In the genomic region with DNA sequence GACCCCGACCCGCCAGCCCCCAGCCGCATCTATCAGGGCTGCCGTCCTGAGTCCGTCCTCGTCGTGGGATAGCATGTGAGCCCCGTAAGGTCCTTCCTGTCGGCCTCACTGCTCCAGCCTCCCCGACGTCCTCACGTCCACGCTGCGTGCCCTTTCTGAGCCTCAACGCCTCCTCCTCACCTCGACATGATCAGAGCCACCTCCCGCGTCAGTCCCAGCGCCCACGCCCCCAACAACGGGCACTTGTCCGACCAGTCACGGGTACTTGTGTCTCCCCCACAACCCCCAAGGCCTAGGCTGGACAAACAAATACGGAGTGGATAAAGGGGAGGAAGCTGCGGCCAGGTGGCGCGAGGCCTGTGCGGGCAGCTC, we compare ENCODE assay signal across 8 cellular contexts. TPM values are rescaled to one million over a fixed set of nuclear protein-coding genes. Genes with fewer than 3 reads are reported as not detected.
A peak's percentile ranks its signal among the peaks of the same experiment; 100 is the strongest.
DNase-seq lines count a peak whose midpoint lies in the region; ATAC-seq and TF ChIP-seq lines count a peak whose summit lies in the region.

No MANE protein-coding gene starts in this region.

- 3 to 4% methylated on average over 28 of the region's 28 CpGs for WGBS in ectodermal cell, 2 experiments

- no peak for TF ChIP-seq CTCF in KMS-11 (conservative IDR thresholded peaks at IDR 0.05; ENCODE audit: low read depth, low read length)
- TF ChIP-seq CTCF in WTC11 (IDR thresholded peaks at IDR 0.05) = no peak
- no peak for TF ChIP-seq CTCF in thoracic aorta (IDR thresholded peaks at IDR 0.05)

- peak overlapping the region; percentile 93 to 95 (median 94) for H3K4me3 Mint-ChIP-seq in CD4-positive, CD25-positive, alpha-beta regulatory T cell
- peak overlapping the region; percentile 94 for H3K4me3 Mint-ChIP-seq in WTC11

- H3K27me3 ChIP-seq in CD4-positive, CD25-positive, alpha-beta regulatory T cell (ENCODE audit: control insufficient read depth, insufficient read depth, low read length) = no peaks in the 10 kb centered on the region
- H3K27me3 ChIP-seq in KMS-11 (ENCODE audit: insufficient read depth, low read depth) (no peaks in the 10 kb centered on the region), ectodermal cell (ENCODE audit: control insufficient read depth, insufficient read depth, low read length, poor library complexity, severe bottlenecking) (no peaks in the 10 kb centered on the region), mucosa of rectum (ENCODE audit: control insufficient read depth in 2 of 2, insufficient read depth in 2 of 2, low read length in 2 of 2) (no peaks in the 10 kb centered on the region), thoracic aorta (replicated peaks; ENCODE audit: insufficient read depth) (no peaks in the 10 kb centered on the region)

- DNase-seq in CD4-positive, CD25-positive, alpha-beta regulatory T cell = peak in 2 of 3 donors; percentile 19 to 64
- DNase-seq in WTC11 (ENCODE audit: low spot score) (no peak), thoracic aorta (ENCODE audit: low spot score) (no peak), midbrain (lab: John Stamatoyannopoulos, UW) (no peak)

- peak overlapping the region; percentile 84 for H3K4me3 ChIP-seq in CD4-positive, CD25-positive, alpha-beta regulatory T cell (ENCODE audit: low read depth, low read length)
- H3K4me3 ChIP-seq in KMS-11 (IDR thresholded peaks at IDR 0.05; ENCODE audit: insufficient read depth, low read depth, low read length) (no peak overlapping the region), ectodermal cell (ENCODE audit: insufficient read depth, low read depth, low read length) (peak overlapping the region; percentile 82), mucosa of rectum (ENCODE audit: low read length in 2 of 2) (peak overlapping the region; percentile 80 to 97), thoracic aorta (peak overlapping the region; percentile 72)

- H3K27ac ChIP-seq in CD4-positive, CD25-positive, alpha-beta regulatory T cell (ENCODE audit: insufficient read depth, low read length, poor library complexity, severe bottlenecking) = peak overlapping the region; percentile 76
- peak overlapping the region; percentile 63 for H3K27ac ChIP-seq in KMS-11
- peak overlapping the region; percentile 91 for H3K27ac ChIP-seq in ectodermal cell (ENCODE audit: insufficient read depth, low read depth, low read length, poor library complexity, severe bottlenecking)
- peak overlapping the region; percentile 91 to 97 for H3K27ac ChIP-seq in mucosa of rectum (ENCODE audit: low read depth in 2 of 2, low read length in 2 of 2)
- peak overlapping the region; percentile 85 to 97 for H3K27ac ChIP-seq in thoracic aorta

- peak overlapping the region; percentile 85 for H2AFZ ChIP-seq in KMS-11 (ENCODE audit: low read depth)

- CTCF ChIA-PET in WTC11 (lab: Charles Lee) = interaction anchor here (1.0 to 3.0 kb wide), 10 partner anchors 9 to 158 kb away, joined by 3 to 22 read pairs (median 5); partner anchors contain the start of genes ZBTB45 and ZSCAN22

- no peaks in the 10 kb centered on the region for H3K79me2 ChIP-seq in KMS-11 (ENCODE audit: insufficient read depth, low read depth)

- H3K4me1 ChIP-seq in CD4-positive, CD25-positive, alpha-beta regulatory T cell (ENCODE audit: control insufficient read depth, insufficient read depth, low read length, poor library complexity, severe bottlenecking) = peaks cover 18% of the 10 kb centered on the region
- H3K4me1 ChIP-seq in KMS-11 (ENCODE audit: low read depth, poor library complexity, severe bottlenecking) = no peaks in the 10 kb centered on the region
- H3K4me1 ChIP-seq in ectodermal cell (ENCODE audit: control insufficient read depth, insufficient read depth, low read length) = peaks cover 6% of the 10 kb centered on the region
- H3K4me1 ChIP-seq in mucosa of rectum (ENCODE audit: control insufficient read depth in 2 of 2, insufficient read depth in 2 of 2, low read length in 2 of 2) = peaks cover 5 to 8% of the 10 kb centered on the region in 2 donors
- H3K4me1 ChIP-seq in thoracic aorta (ENCODE audit: control insufficient read depth in 1 of 2, low read depth in 2 of 2) = peaks cover 5 to 6% of the 10 kb centered on the region in 2 donors

- H3K4me1 Mint-ChIP-seq in CD4-positive, CD25-positive, alpha-beta regulatory T cell = peaks cover 0 to 11% (median 6%) of the 10 kb centered on the region in 4 donors
- H3K4me1 Mint-ChIP-seq in WTC11 = peaks cover 6% of the 10 kb centered on the region; the same call in 1 of the 2 replicates

- H3K27ac Mint-ChIP-seq in CD4-positive, CD25-positive, alpha-beta regulatory T cell = peak overlapping the region; percentile 91 to 93 (median 93)
- peak overlapping the region; percentile 96 for H3K27ac Mint-ChIP-seq in WTC11

- H3K36me3 ChIP-seq in CD4-positive, CD25-positive, alpha-beta regulatory T cell (ENCODE audit: control insufficient read depth, insufficient read depth, low read length) = no peaks in the 10 kb centered on the region
- H3K36me3 ChIP-seq in KMS-11 (ENCODE audit: insufficient read depth) (no peaks in the 10 kb centered on the region), ectodermal cell (ENCODE audit: control insufficient read depth, insufficient read depth, low read length) (no peaks in the 10 kb centered on the region), mucosa of rectum (ENCODE audit: control insufficient read depth in 2 of 2, insufficient read depth in 2 of 2, low read length in 2 of 2) (no peaks in the 10 kb centered on the region), thoracic aorta (no peaks in the 10 kb centered on the region)

- H3K4me2 ChIP-seq in KMS-11 = peak overlapping the region; percentile 48

- peaks cover 4% of the 10 kb centered on the region for H3K27me3 Mint-ChIP-seq in CD4-positive, CD25-positive, alpha-beta regulatory T cell
- H3K27me3 Mint-ChIP-seq in WTC11 (ENCODE audit: low read depth) = no peaks in the 10 kb centered on the region

- H3K9me3 ChIP-seq in CD4-positive, CD25-positive, alpha-beta regulatory T cell (ENCODE audit: control insufficient read depth in 2 of 2, low read length in 2 of 2) = no peaks in the 10 kb centered on the region
- H3K9me3 ChIP-seq in ectodermal cell (ENCODE audit: control insufficient read depth, low read length) = no peaks in the 10 kb centered on the region
- no peaks in the 10 kb centered on the region for H3K9me3 ChIP-seq in mucosa of rectum (ENCODE audit: control insufficient read depth in 2 of 2, low read length in 2 of 2)
- no peaks in the 10 kb centered on the region for H3K9me3 ChIP-seq in thoracic aorta

- H3K9ac ChIP-seq in KMS-11 = peak overlapping the region; percentile 54; the same call in 1 of the 2 replicates
- peak overlapping the region; percentile 93 to 98 for H3K9ac ChIP-seq in mucosa of rectum (ENCODE audit: low read depth in 1 of 2, low read length in 2 of 2)

- no peaks in the 10 kb centered on the region for H4K20me1 ChIP-seq in KMS-11 (ENCODE audit: insufficient read depth)

- no peaks in the 10 kb centered on the region for H3K36me3 Mint-ChIP-seq in CD4-positive, CD25-positive, alpha-beta regulatory T cell
- H3K36me3 Mint-ChIP-seq in WTC11 = no peaks in the 10 kb centered on the region

- ATAC-seq in CD4-positive, CD25-positive, alpha-beta regulatory T cell (ENCODE audit: low read depth in 2 of 2) = no peak
- ATAC-seq in GM19455 (IDR thresholded peaks at IDR 0.05; ENCODE audit: unreplicated experiment) (peak; percentile 7), WTC11 (peak; percentile 9), thoracic aorta (ENCODE audit: insufficient number of reproducible peaks, low FRiP score, low read depth) (peak; percentile 5)

- H3K9me3 Mint-ChIP-seq in CD4-positive, CD25-positive, alpha-beta regulatory T cell = no peaks in the 10 kb centered on the region
- H3K9me3 Mint-ChIP-seq in WTC11 = no peaks in the 10 kb centered on the region

- POLR2A ChIA-PET in WTC11 (lab: Charles Lee) = interaction anchor here (0.9 to 2.9 kb wide), 6 partner anchors 11 to 89 kb away, joined by 3 to 25 read pairs (median 6); partner anchors contain the start of genes ZNF324B and ZSCAN22

RNA-seq across cellular contexts. Expression of gene ZNF497, which starts 0.7 kb away (rescaled TPM):
- 0.27 TPM for total RNA-seq in CD4-positive, CD25-positive, alpha-beta regulatory T cell
- polyA plus RNA-seq in CD4-positive, CD25-positive, alpha-beta regulatory T cell = under 1 TPM; 0.34 to 0.79 (median 0.41) TPM
- total RNA-seq in WTC11 (2021) = 1.7 to 2.1 TPM (median 2.0 TPM) in 3 replicates
- 5.3 TPM for polyA plus RNA-seq in ectodermal cell (2013, experiment 1 of 4)
- 6.4 TPM for polyA plus RNA-seq in ectodermal cell (2013, experiment 2 of 4)
- polyA plus RNA-seq in ectodermal cell (2013, experiment 3 of 4) = 5.2 TPM
- 4.8 TPM for polyA plus RNA-seq in ectodermal cell (2013, experiment 4 of 4)
- total RNA-seq in thoracic aorta = 1 to 10 TPM in 1 of 2 donors, not detected in 1; 2.3 TPM

RNA-seq across cellular contexts. Expression of gene A1BG, which starts 8.6 kb away (rescaled TPM):
- 11.8 TPM for total RNA-seq in CD4-positive, CD25-positive, alpha-beta regulatory T cell
- polyA plus RNA-seq in CD4-positive, CD25-positive, alpha-beta regulatory T cell = 10 to 100 TPM; 32.0 to 53.7 (median 39.8) TPM
- total RNA-seq in WTC11 (2021) (22.6 to 24.3 TPM (median 23.4 TPM) in 3 replicates), thoracic aorta (10 to 100 TPM in 1 of 2 donors, 1 to 10 TPM in 1; 1.9 to 10.0 TPM)
- polyA plus RNA-seq in ectodermal cell (2013, experiment 1 of 4) = 10.3 TPM
- polyA plus RNA-seq in ectodermal cell (2013, experiment 2 of 4) = 9.8 TPM
- polyA plus RNA-seq in ectodermal cell (2013, experiment 3 of 4) = 16.8 TPM
- 13.0 TPM for polyA plus RNA-seq in ectodermal cell (2013, experiment 4 of 4)

RNA-seq across cellular contexts. Expression of gene ZNF837, which starts 18.9 kb away (rescaled TPM):
- total RNA-seq in CD4-positive, CD25-positive, alpha-beta regulatory T cell = 1.1 TPM
- polyA plus RNA-seq in CD4-positive, CD25-positive, alpha-beta regulatory T cell = 1 to 10 TPM; 2.5 to 7.7 (median 4.6) TPM
- total RNA-seq in WTC11 (2021) = 3.4 to 4.9 TPM (median 4.6 TPM) in 3 replicates
- 3.0 TPM for polyA plus RNA-seq in ectodermal cell (2013, experiment 1 of 4)
- 3.1 TPM for polyA plus RNA-seq in ectodermal cell (2013, experiment 2 of 4)
- polyA plus RNA-seq in ectodermal cell (2013, experiment 3 of 4) = 4.1 TPM
- polyA plus RNA-seq in ectodermal cell (2013, experiment 4 of 4) = 3.1 TPM
- total RNA-seq in thoracic aorta = 1 to 10 TPM; 1.6 to 3.9 TPM

RNA-seq across cellular contexts. Expression of gene RPS5, which starts 25.2 kb away (rescaled TPM):
- total RNA-seq in CD4-positive, CD25-positive, alpha-beta regulatory T cell = 747 TPM
- 1,000 to 10,000 TPM in 3 of 4 donors, 100 to 1,000 TPM in 1; 916 to 1,786 (median 1,426) TPM for polyA plus RNA-seq in CD4-positive, CD25-positive, alpha-beta regulatory T cell
- total RNA-seq in WTC11 (2021) = 1,498 to 1,502 TPM (median 1,501 TPM) in 3 replicates
- 1,611 TPM for polyA plus RNA-seq in ectodermal cell (2013, experiment 1 of 4)
- polyA plus RNA-seq in ectodermal cell (2013, experiment 2 of 4) = 1,629 TPM
- 1,522 TPM for polyA plus RNA-seq in ectodermal cell (2013, experiment 3 of 4)
- polyA plus RNA-seq in ectodermal cell (2013, experiment 4 of 4) = 1,529 TPM
- 100 to 1,000 TPM; 747 to 789 TPM for total RNA-seq in thoracic aorta

RNA-seq across cellular contexts. Expression of gene RNF225, which starts 33.6 kb away (rescaled TPM):
- 0.39 TPM for total RNA-seq in CD4-positive, CD25-positive, alpha-beta regulatory T cell
- not detected for polyA plus RNA-seq in CD4-positive, CD25-positive, alpha-beta regulatory T cell
- total RNA-seq in WTC11 (2021) (1.1 to 1.8 TPM (median 1.5 TPM) in 3 replicates), thoracic aorta (not detected)
- polyA plus RNA-seq in ectodermal cell (2013, experiment 1 of 4) = not detected
- polyA plus RNA-seq in ectodermal cell (2013, experiment 2 of 4) = not detected
- not detected for polyA plus RNA-seq in ectodermal cell (2013, experiment 3 of 4)
- polyA plus RNA-seq in ectodermal cell (2013, experiment 4 of 4) = not detected

Comparison
In these comparisons a context has a peak if more than half of its experiments do, and no peak if none do; other contexts are left out.
1. ATAC-seq: peak in GM19455 (single experiment), WTC11 (single experiment) and thoracic aorta (single experiment); none in CD4-positive, CD25-positive, alpha-beta regulatory T cell (0 of 2).
2. DNase-seq: peak in CD4-positive, CD25-positive, alpha-beta regulatory T cell (2 of 3); none in WTC11 (single experiment), thoracic aorta (single experiment) and midbrain (single experiment).
3. Peak in every context shown above with its lines, with median percentiles within 50 percentile points of each other: H3K27ac ChIP-seq.